Comparison of ENCODE assay signal across 11 cellular contexts in genomic region chr21:41868062-41868710, GRCh38. TPM values are rescaled to one million over a fixed set of nuclear protein-coding genes. Genes with fewer than 3 reads are reported as not detected.
DNase-seq lines count a peak whose midpoint lies in the region; ATAC-seq lines count a peak whose summit lies in the region.
"Had no signal": no experiment of that assay in that cellular context is flagged by ENCODE, and none has a peak within 500 bp of the region (broad histone marks: within the 10 kb centered on the region; RNA-seq: fewer than 3 reads in every experiment).

No MANE protein-coding gene starts in this region.

- no peak for DNase-seq in mesenchymal stem cell
- no peak for DNase-seq in activated CD4-positive, CD25-positive, alpha-beta regulatory T cell treated with anti-CD3 and anti-CD28 coated beads, Interleukin-2, amount 50 U/mL, for 72 hours
- no peak for DNase-seq in activated naive CD4-positive, alpha-beta T cell treated with anti-CD3 and anti-CD28 coated beads, Interleukin-2, amount 10 ng/mL, durations not matched to agents 7 days and 5 days
- DNase-seq in SHP77 treated with DMSO at 0.1 percent for 48 hours (lab: John Stamatoyannopoulos, UW): no peak
- no peak for DNase-seq in T-helper 17 cell
- DNase-seq: GF-D8 had no signal

- peak overlapping the region; percentile 60 for H3K9ac ChIP-seq in mesenchymal stem cell (ENCODE audit: low read length)

- H2AK5ac ChIP-seq in mesenchymal stem cell (ENCODE audit: low read length, severe bottlenecking): no peak overlapping the region

- no peak overlapping the region for H2BK12ac ChIP-seq in mesenchymal stem cell (ENCODE audit: low read length in 2 of 2)

- no peak overlapping the region for H4K91ac ChIP-seq in mesenchymal stem cell (ENCODE audit: low read length)

- no peak overlapping the region for H3K4ac ChIP-seq in mesenchymal stem cell (ENCODE audit: low read depth in 1 of 2, low read length in 2 of 2)

- H3K27me3 Mint-ChIP-seq in activated naive CD4-positive, alpha-beta T cell treated with anti-CD3 and anti-CD28 coated beads, Interleukin-2, amount 10 ng/mL, durations not matched to agents 7 days and 5 days: no peaks in the 10 kb centered on the region
- H3K27me3 Mint-ChIP-seq in T-helper 17 cell: no peaks in the 10 kb centered on the region

- no peak overlapping the region for H3K23ac ChIP-seq in mesenchymal stem cell (ENCODE audit: low read length in 2 of 2)

- peaks cover 40% of the 10 kb centered on the region for H3K79me1 ChIP-seq in mesenchymal stem cell (replicated peaks; ENCODE audit: low read length, poor library complexity, severe bottlenecking)

- H3K27ac Mint-ChIP-seq in activated naive CD4-positive, alpha-beta T cell treated with anti-CD3 and anti-CD28 coated beads, Interleukin-2, amount 10 ng/mL, durations not matched to agents 7 days and 5 days: no peak overlapping the region
- H3K27ac Mint-ChIP-seq in T-helper 17 cell: no peak overlapping the region

- ATAC-seq in GM18520 (IDR thresholded peaks at IDR 0.05; ENCODE audit: unreplicated experiment) (peak; percentile 42), GM21737 (IDR thresholded peaks at IDR 0.05; ENCODE audit: unreplicated experiment) (peak; percentile 42), HG03460 (IDR thresholded peaks at IDR 0.05; ENCODE audit: unreplicated experiment) (peak; percentile 50), T-helper 17 cell (no peak)

- no peak overlapping the region for H3K4me2 ChIP-seq in mesenchymal stem cell (ENCODE audit: low read length, poor library complexity, severe bottlenecking)

- H3K4me3 Mint-ChIP-seq in activated naive CD4-positive, alpha-beta T cell treated with anti-CD3 and anti-CD28 coated beads, Interleukin-2, amount 10 ng/mL, durations not matched to agents 7 days and 5 days: no peak overlapping the region
- H3K4me3 Mint-ChIP-seq in T-helper 17 cell: no peak overlapping the region

- H2BK120ac ChIP-seq in mesenchymal stem cell (ENCODE audit: low read depth, low read length): no peak overlapping the region

- H2BK15ac ChIP-seq in mesenchymal stem cell (ENCODE audit: low read depth, poor library complexity, severe bottlenecking): no peak overlapping the region

- H3K4me3 ChIP-seq in mesenchymal stem cell (ENCODE audit: insufficient read depth in 1 of 2, low read depth in 1 of 2, low read length in 2 of 2): peak overlapping the region in 1 of 2 experiments; percentile 48
- H3K4me3 ChIP-seq: lung, suprapubic skin had no signal

- H2BK5ac ChIP-seq in mesenchymal stem cell (ENCODE audit: low read depth, low read length, poor library complexity, severe bottlenecking): no peak overlapping the region

- H3K27me3 ChIP-seq in mesenchymal stem cell (ENCODE audit: control insufficient read depth in 1 of 2, insufficient read depth in 1 of 2, low read length in 2 of 2): no peaks in the 10 kb centered on the region
- H3K27me3 ChIP-seq: suprapubic skin had no signal

- H4K8ac ChIP-seq in mesenchymal stem cell (ENCODE audit: low read length): no peak overlapping the region

- H3K18ac ChIP-seq in mesenchymal stem cell (ENCODE audit: low read depth in 1 of 2, low read length in 2 of 2): no peak overlapping the region

- peaks cover 6 to 13% of the 10 kb centered on the region in 2 experiments for H3K36me3 ChIP-seq in mesenchymal stem cell (ENCODE audit: control insufficient read depth in 1 of 2, insufficient read depth in 2 of 2, low read depth in 1 of 2, low read length in 2 of 2)
- H3K36me3 ChIP-seq: suprapubic skin had no signal

- no peak overlapping the region for H2AFZ ChIP-seq in mesenchymal stem cell (ENCODE audit: low read depth, low read length)

- no peak overlapping the region for H3K14ac ChIP-seq in mesenchymal stem cell (ENCODE audit: low read length in 2 of 2)

- no peaks in the 10 kb centered on the region for H3K9me3 Mint-ChIP-seq in activated naive CD4-positive, alpha-beta T cell treated with anti-CD3 and anti-CD28 coated beads, Interleukin-2, amount 10 ng/mL, durations not matched to agents 7 days and 5 days

- no peaks in the 10 kb centered on the region for H3K9me3 ChIP-seq in mesenchymal stem cell (ENCODE audit: control insufficient read depth, low read length)
- no peaks in the 10 kb centered on the region for H3K9me3 ChIP-seq in T-helper 17 cell (ENCODE audit: control insufficient read depth, low read length, poor library complexity, severe bottlenecking)
- H3K9me3 ChIP-seq: suprapubic skin had no signal

- no peaks in the 10 kb centered on the region for H3K4me1 ChIP-seq in mesenchymal stem cell (ENCODE audit: control insufficient read depth, insufficient read depth, low read depth, low read length)
- H3K4me1 ChIP-seq: suprapubic skin had no signal

- H3K4me1 Mint-ChIP-seq in activated naive CD4-positive, alpha-beta T cell treated with anti-CD3 and anti-CD28 coated beads, Interleukin-2, amount 10 ng/mL, durations not matched to agents 7 days and 5 days: peaks cover 15% of the 10 kb centered on the region
- H3K4me1 Mint-ChIP-seq in T-helper 17 cell: peaks cover 28% of the 10 kb centered on the region

- 91% methylated on average over 8 of the region's 10 CpGs for whole genome bisulfite sequencing in mesenchymal stem cell

- H3K36me3 Mint-ChIP-seq in activated naive CD4-positive, alpha-beta T cell treated with anti-CD3 and anti-CD28 coated beads, Interleukin-2, amount 10 ng/mL, durations not matched to agents 7 days and 5 days: no peaks in the 10 kb centered on the region
- no peaks in the 10 kb centered on the region for H3K36me3 Mint-ChIP-seq in T-helper 17 cell (ENCODE audit: low read depth)

- no peak overlapping the region for H3K27ac ChIP-seq in mesenchymal stem cell (ENCODE audit: low read length, poor library complexity, severe bottlenecking)
- H3K27ac ChIP-seq: suprapubic skin had no signal

- CTCF ChIA-PET in activated naive CD4-positive, alpha-beta T cell treated with anti-CD3 and anti-CD28 coated beads, Interleukin-2, amount 10 ng/mL, durations not matched to agents 7 days and 5 days (lab: Charles Lee): interaction anchor here (0.8 kb wide), 1 partner anchor 10 kb away, joined by 3 read pairs; no protein-coding TSS in a partner anchor

RNA-seq across cellular contexts. Expression of gene PRDM15, which starts 11.0 kb away (rescaled TPM):
- 2.5 TPM for polyA plus RNA-seq in mesenchymal stem cell (2013, experiment 1 of 2)
- 2.1 TPM for polyA plus RNA-seq in mesenchymal stem cell (2013, experiment 2 of 2)
- total RNA-seq in T-helper 17 cell: 10 to 100 TPM; 11.0 to 13.4 TPM
